ENCODE assay signal across 2 cellular contexts in genomic region chr14:33800735-33801163, GRCh38.
TF ChIP-seq lines count a peak whose summit lies in the region.

No MANE protein-coding gene starts in this region.

TF ChIP-seq in WTC11, 78 proteins besides CTCF, POLR2A, EP300 and RAD21 (continued from another document and continues in another):
- no peak for TF ChIP-seq ZNF532 (CRISPR knock-in tag; IDR thresholded peaks at IDR 0.05; ENCODE audit: borderline replicate concordance)
- TF ChIP-seq ZNF425 (CRISPR knock-in tag; conservative IDR thresholded peaks at IDR 0.05): no peak
- TF ChIP-seq RORB (CRISPR knock-in tag; IDR thresholded peaks at IDR 0.05): no peak
- TF ChIP-seq E2F5 (CRISPR knock-in tag; IDR thresholded peaks at IDR 0.05): no peak
- TF ChIP-seq ZNF423 (CRISPR knock-in tag; IDR thresholded peaks at IDR 0.05): no peak
- TF ChIP-seq ZMAT4 (CRISPR knock-in tag; IDR thresholded peaks at IDR 0.05): no peak
- no peak for TF ChIP-seq USF1 (CRISPR knock-in tag; IDR thresholded peaks at IDR 0.05)
- no peak for TF ChIP-seq IRF2 (CRISPR knock-in tag; IDR thresholded peaks at IDR 0.05; ENCODE audit: borderline replicate concordance, low read depth)
- no peak for TF ChIP-seq ZNF281 (CRISPR knock-in tag; IDR thresholded peaks at IDR 0.05)
- no peak for TF ChIP-seq JUN (CRISPR knock-in tag; IDR thresholded peaks at IDR 0.05)

TF ChIP-seq in HepG2, 621 proteins besides CTCF, POLR2A, EP300 and RAD21 (continued from another document and continues in another):
- TF ChIP-seq USF2 (IDR thresholded peaks at IDR 0.05; ENCODE audit: low read depth, low read length) (no peak), USF2 (CRISPR knock-in tag; IDR thresholded peaks at IDR 0.05; ENCODE audit: borderline replicate concordance) (no peak), CSRNP1 (CRISPR knock-in tag; IDR thresholded peaks at IDR 0.05) (no peak), CBX2 (IDR thresholded peaks at IDR 0.05; ENCODE audit: low read depth, low read length) (no peak), CBX2 (CRISPR knock-in tag; IDR thresholded peaks at IDR 0.05; ENCODE audit: low read depth) (no peak), POLR2AphosphoS5 (IDR thresholded peaks at IDR 0.05; ENCODE audit: low read depth, low read length) (no peak), XRCC5 (optimal IDR thresholded peaks at IDR 0.05; ENCODE audit: low read length) (no peak), MTA1 (CRISPR knock-in tag; IDR thresholded peaks at IDR 0.05; ENCODE audit: borderline replicate concordance) (peak; percentile 37; the same call in 1 of the 2 replicates), ZNF33B (CRISPR knock-in tag; IDR thresholded peaks at IDR 0.05) (no peak), ETS1 (CRISPR knock-in tag; IDR thresholded peaks at IDR 0.05) (no peak), ZNF570 (CRISPR knock-in tag; IDR thresholded peaks at IDR 0.05; ENCODE audit: borderline replicate concordance) (no peak), ATF5 (CRISPR knock-in tag; IDR thresholded peaks at IDR 0.05; ENCODE audit: low read depth) (no peak), MNT (IDR thresholded peaks at IDR 0.05) (peak; percentile 41), KLF15 (CRISPR knock-in tag; IDR thresholded peaks at IDR 0.05; ENCODE audit: borderline replicate concordance) (no peak), ZNF75D (CRISPR knock-in tag; IDR thresholded peaks at IDR 0.05; ENCODE audit: borderline replicate concordance) (no peak), ZNF776 (CRISPR knock-in tag; IDR thresholded peaks at IDR 0.05) (no peak), GMEB1 (CRISPR knock-in tag; IDR thresholded peaks at IDR 0.05; ENCODE audit: borderline replicate concordance) (no peak), THRA (CRISPR knock-in tag; IDR thresholded peaks at IDR 0.05; ENCODE audit: borderline replicate concordance) (no peak), ZFYVE20 (CRISPR knock-in tag; IDR thresholded peaks at IDR 0.05; ENCODE audit: borderline replicate concordance, low read depth) (no peak), PATZ1 (CRISPR knock-in tag; IDR thresholded peaks at IDR 0.05) (no peak), ZKSCAN8 (CRISPR knock-in tag; IDR thresholded peaks at IDR 0.05; ENCODE audit: borderline replicate concordance) (no peak), ZNF558 (CRISPR knock-in tag; IDR thresholded peaks at IDR 0.05; ENCODE audit: borderline replicate concordance) (no peak), ZFP37 (CRISPR knock-in tag; IDR thresholded peaks at IDR 0.05; ENCODE audit: borderline replicate concordance) (no peak), LBX2 (CRISPR knock-in tag; IDR thresholded peaks at IDR 0.05; ENCODE audit: borderline replicate concordance) (0 out of 2 replicates have a peak, but pooled peaks have one; percentile 42), ZBTB46 (CRISPR knock-in tag; IDR thresholded peaks at IDR 0.05; ENCODE audit: borderline replicate concordance) (no peak), BATF2 (CRISPR knock-in tag; IDR thresholded peaks at IDR 0.05) (no peak), ZNF225 (CRISPR knock-in tag; IDR thresholded peaks at IDR 0.05) (peak; percentile 64; the same call in 1 of the 2 replicates), NFYB (CRISPR knock-in tag; IDR thresholded peaks at IDR 0.05) (no peak), SRSF4 (IDR thresholded peaks at IDR 0.05; ENCODE audit: low read depth, low read length, poor library complexity, severe bottlenecking) (no peak), SNAPC2 (CRISPR knock-in tag; IDR thresholded peaks at IDR 0.05) (no peak), ZNF616 (CRISPR knock-in tag; IDR thresholded peaks at IDR 0.05; ENCODE audit: low read depth) (no peak), NR0B2 (CRISPR knock-in tag; IDR thresholded peaks at IDR 0.05) (no peak), PCBP2 (optimal IDR thresholded peaks at IDR 0.05; ENCODE audit: low read depth, low read length, poor library complexity, severe bottlenecking) (no peak), GRHL1 (CRISPR knock-in tag; conservative IDR thresholded peaks at IDR 0.05) (no peak), FOXA1 (IDR thresholded peaks at IDR 0.05) (no peak), FOXA1 (CRISPR knock-in tag; IDR thresholded peaks at IDR 0.05) (no peak), MAFG (CRISPR knock-in tag; IDR thresholded peaks at IDR 0.05) (no peak), IRF2 (CRISPR knock-in tag; IDR thresholded peaks at IDR 0.05) (no peak), SSRP1 (CRISPR knock-in tag; IDR thresholded peaks at IDR 0.05) (no peak), NFIC (IDR thresholded peaks at IDR 0.05; ENCODE audit: low read length) (no peak), HMGA1 (CRISPR knock-in tag; conservative IDR thresholded peaks at IDR 0.05) (no peak)
